In the genomic region with DNA sequence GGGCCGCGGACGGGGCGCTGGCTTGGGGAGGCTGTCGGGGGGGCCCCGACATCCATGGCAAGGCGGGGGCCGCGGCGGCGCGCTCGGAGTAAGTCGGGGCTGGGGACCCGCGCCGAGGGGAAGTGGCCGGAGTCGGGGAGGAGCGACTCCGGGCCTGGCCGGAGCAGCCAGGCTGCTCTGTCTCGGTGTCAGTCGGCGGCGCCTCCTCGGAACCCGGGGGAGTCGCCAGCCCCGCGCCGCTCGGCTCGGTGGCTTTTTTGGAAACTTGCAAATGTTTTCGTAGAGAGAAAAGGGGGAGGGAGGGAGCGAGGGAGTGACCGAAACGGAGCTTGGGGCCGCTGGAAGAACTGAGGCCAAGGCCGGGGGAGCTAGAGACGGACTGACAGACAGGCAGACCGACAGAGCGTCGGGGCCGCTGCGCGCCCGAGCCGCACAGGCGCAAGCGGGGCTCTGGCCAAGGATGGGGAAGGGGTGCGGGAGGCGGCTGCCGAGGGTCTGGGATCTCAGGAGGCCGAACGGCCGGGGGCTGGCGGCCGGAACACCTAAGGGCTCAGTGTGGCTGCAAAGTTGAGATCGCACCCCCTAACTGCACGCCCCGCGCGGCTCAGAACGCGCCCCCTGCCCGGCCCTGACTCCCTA, we compare ENCODE assay signal across 8 cellular contexts. TPM values are rescaled to one million over a fixed set of nuclear protein-coding genes. Genes with fewer than 3 reads are reported as not detected.
DNase-seq lines count a peak whose midpoint lies in the region; ATAC-seq and TF ChIP-seq lines count a peak whose summit lies in the region.

No MANE protein-coding gene starts in this region.

- peak overlapping the region; percentile 91 for H3K18ac ChIP-seq in neuronal stem cell (ENCODE audit: low read length)

- H2BK12ac ChIP-seq in neuronal stem cell (ENCODE audit: low read length) = no peak overlapping the region

- H3K4ac ChIP-seq in neuronal stem cell (ENCODE audit: low read length) = peak overlapping the region; percentile 53

- peaks cover 8 to 20% of the 10 kb centered on the region in 2 donors for H3K4me1 ChIP-seq in neuronal stem cell (ENCODE audit: control insufficient read depth in 2 of 2, insufficient read depth in 1 of 2, low read depth in 1 of 2, low read length in 2 of 2)

- in situ Hi-C loops in GM13977 (cut with MboI; ENCODE audit: low pct_unique_long_range_greater_than_20kb, low sequenced_read_pairs, unreplicated experiment) = no loop called here

- ATAC-seq in GM19452 (IDR thresholded peaks at IDR 0.05; ENCODE audit: unreplicated experiment) = no peak

- DNase-seq in GM13977 (ENCODE audit: low spot score) = peak; percentile 62
- peak; percentile 21 for DNase-seq in SW480 (ENCODE audit: low spot score)
- peak; percentile 18 for DNase-seq in fibroblast of gingiva (ENCODE audit: low read depth)
- DNase-seq in neuronal stem cell (ENCODE audit: low spot score) = peak; percentile 39
- no peak for DNase-seq in kidney glomerular epithelial cell (lab: John Stamatoyannopoulos, UW)
- DNase-seq in NCI-H774 (lab: John Stamatoyannopoulos, UW) = no peak
- DNase-seq in DMS114 treated with DMSO at 0.1 percent for 48 hours (lab: John Stamatoyannopoulos, UW; ENCODE audit: unreplicated experiment) = no peak

- no peak overlapping the region for H4K91ac ChIP-seq in neuronal stem cell (ENCODE audit: low read depth, low read length, poor library complexity)

- H3K14ac ChIP-seq in neuronal stem cell (ENCODE audit: low read length) = peak overlapping the region; percentile 56

- H2AK5ac ChIP-seq in neuronal stem cell (ENCODE audit: low read depth, low read length) = no peak overlapping the region

- no peak for TF ChIP-seq CTCF in GM13977 (IDR thresholded peaks at IDR 0.05; ENCODE audit: extremely low read depth, insufficient read depth, missing control alignments)

- peak overlapping the region; percentile 38 to 80 for H3K4me3 ChIP-seq in neuronal stem cell (ENCODE audit: low read length in 2 of 2)

- H3K27ac ChIP-seq in neuronal stem cell (replicated peaks; ENCODE audit: low read length) = no peak overlapping the region

- peak overlapping the region; percentile 60 for H3K9ac ChIP-seq in neuronal stem cell (ENCODE audit: low read depth, low read length, poor library complexity)

- peak overlapping the region; percentile 94 for H2AFZ ChIP-seq in neuronal stem cell (ENCODE audit: low read length)

- WGBS in neuronal stem cell (ENCODE audit: extremely low coverage in 2 of 2, insufficient read length in 2 of 2, insufficient replicate concordance in 1 of 2), 2 donors = no CpG with 5 or more reads among the region's 67 CpGs

- peak overlapping the region; percentile 75 for H2BK15ac ChIP-seq in neuronal stem cell (ENCODE audit: low read length)

- H3K36me3 ChIP-seq in neuronal stem cell (replicated peaks in 1 of 2; ENCODE audit: control insufficient read depth in 2 of 2, insufficient read depth in 2 of 2, low read length in 2 of 2) = no peaks in the 10 kb centered on the region

- H2BK120ac ChIP-seq in neuronal stem cell (ENCODE audit: low read depth, low read length) = peak overlapping the region; percentile 31

- peak overlapping the region; percentile 55 for H3K23ac ChIP-seq in neuronal stem cell (ENCODE audit: low read depth, low read length, poor library complexity)

- H3K79me1 ChIP-seq in neuronal stem cell (ENCODE audit: low read depth, low read length) = no peaks in the 10 kb centered on the region

- peak overlapping the region; percentile 100 for H3K4me2 ChIP-seq in neuronal stem cell (ENCODE audit: insufficient read depth, low read length, poor library complexity, severe bottlenecking)

- H3K27me3 ChIP-seq in neuronal stem cell (ENCODE audit: control insufficient read depth in 3 of 3, insufficient read depth in 3 of 3, low read depth in 1 of 3, low read length in 3 of 3) = peaks cover 17 to 91% (median 56%) of the 10 kb centered on the region in 3 experiments

- H4K8ac ChIP-seq in neuronal stem cell (ENCODE audit: low read depth, low read length) = no peak overlapping the region

- no peak overlapping the region for H2BK5ac ChIP-seq in neuronal stem cell (ENCODE audit: low read length)

- H3K9me3 ChIP-seq in neuronal stem cell (replicated peaks in 1 of 2; ENCODE audit: control insufficient read depth in 2 of 2, insufficient read depth in 1 of 2, low read depth in 1 of 2, low read length in 2 of 2) = peaks cover 0 to 6% of the 10 kb centered on the region in 2 donors

RNA-seq across cellular contexts. Expression of a gene that starts 5.0 kb away (rescaled TPM):
- polyA plus RNA-seq in neuronal stem cell (2013, experiment 1 of 2) = 2.2 TPM
- polyA plus RNA-seq in neuronal stem cell (2013, experiment 2 of 2) = 2.6 TPM

RNA-seq across cellular contexts. Expression of a gene that starts 19.3 kb away (rescaled TPM):
- 0.26 TPM for polyA plus RNA-seq in neuronal stem cell (2013, experiment 1 of 2)
- polyA plus RNA-seq in neuronal stem cell (2013, experiment 2 of 2) = 0.25 TPM

Comparison
In these comparisons a context has a peak if more than half of its experiments do, and no peak if none do; other contexts are left out.
1. DNase-seq: peak in GM13977 (single experiment), SW480 (single experiment), fibroblast of gingiva (single experiment) and neuronal stem cell (single experiment); none in kidney glomerular epithelial cell (single experiment), NCI-H774 (single experiment) and DMS114 treated with DMSO at 0.1 percent for 48 hours (single experiment).